In genomic region chr10:98555011-98555619, GRCh38 we compare ENCODE assay signal across 16 cellular contexts.
DNase-seq lines count a peak whose midpoint lies in the region; ATAC-seq and TF ChIP-seq lines count a peak whose summit lies in the region.
"Had no signal": no experiment of that assay in that cellular context is flagged by ENCODE, and none has a peak within 500 bp of the region (broad histone marks: within the 10 kb centered on the region; RNA-seq: fewer than 3 reads in every experiment).

No MANE protein-coding gene starts in this region.

- H2BK5ac ChIP-seq in trophoblast cell (ENCODE audit: low read depth, low read length, poor library complexity), result no peak overlapping the region

- no peaks in the 10 kb centered on the region for H3K36me3 ChIP-seq in trophoblast cell (ENCODE audit: control insufficient read depth in 1 of 2, insufficient read depth in 2 of 2, low read length in 2 of 2)
- H3K36me3 ChIP-seq in left lung, result no peaks in the 10 kb centered on the region

- H4K12ac ChIP-seq in trophoblast cell (ENCODE audit: low read depth, low read length), result no peak overlapping the region

- H4K8ac ChIP-seq in trophoblast cell (ENCODE audit: low read depth, low read length), result no peak overlapping the region

- H3K4me1 ChIP-seq in foreskin keratinocyte, result no peaks in the 10 kb centered on the region
- H3K4me1 ChIP-seq in trophoblast cell (ENCODE audit: control insufficient read depth in 1 of 2, insufficient read depth in 2 of 2, low read length in 2 of 2), result no peaks in the 10 kb centered on the region
- H3K4me1 ChIP-seq in left lung, result no peaks in the 10 kb centered on the region

- H4K91ac ChIP-seq in trophoblast cell (ENCODE audit: low read depth, low read length), result no peak overlapping the region

- no peak overlapping the region for H2BK12ac ChIP-seq in trophoblast cell (ENCODE audit: low read length)

- no peaks in the 10 kb centered on the region for H3K79me1 ChIP-seq in trophoblast cell (ENCODE audit: low read length)

- no peaks in the 10 kb centered on the region for H3K9me3 ChIP-seq in trophoblast cell (ENCODE audit: insufficient read depth, low read depth, low read length)
- H3K9me3 ChIP-seq in left lung, result no peaks in the 10 kb centered on the region

- no peak overlapping the region for H3K4ac ChIP-seq in trophoblast cell (ENCODE audit: low read depth, low read length)

- no peak overlapping the region for H3K9ac ChIP-seq in trophoblast cell (ENCODE audit: low read length)

- H2AFZ ChIP-seq in trophoblast cell (ENCODE audit: insufficient read depth, low read length, poor library complexity), result no peak overlapping the region

- no peak overlapping the region for H3K23ac ChIP-seq in trophoblast cell (ENCODE audit: low read length)

- H2AK5ac ChIP-seq in trophoblast cell (ENCODE audit: low read length), result no peak overlapping the region

- no peak overlapping the region for H3K4me2 ChIP-seq in trophoblast cell (ENCODE audit: low read length)

- DNase-seq in COLO829 (ENCODE audit: low spot score) (peak; percentile 9), NCI-H1417 (lab: John Stamatoyannopoulos, UW) (peak in 2 of 3 experiments; percentile 80 to 96), NCI-H748 treated with DMSO at 0.1 percent for 48 hours (lab: John Stamatoyannopoulos, UW) (peak; percentile 68), foreskin keratinocyte (peak; percentile 37 to 55), trophoblast cell (no peak), RPMI8226 (no peak), left lung (no peak), SKM-1 treated with dmso at 0.1 percent for 144 hours (lab: John Stamatoyannopoulos, UW; ENCODE audit: unreplicated experiment) (no peak)
- DNase-seq: ACHN; activated naive CD4-positive, alpha-beta T cell; GOT3; KG1; mesendoderm; NCI-H187 treated with DMSO at 0.1 percent for 48 hours; stimulated activated naive CD4-positive, alpha-beta T cell had no signal

- no peak overlapping the region for H3K27ac ChIP-seq in foreskin keratinocyte
- no peak overlapping the region for H3K27ac ChIP-seq in trophoblast cell (ENCODE audit: low read depth, low read length)
- H3K27ac ChIP-seq in left lung, result no peak overlapping the region
- H3K27ac ChIP-seq: VCaP had no signal

- TF ChIP-seq CTCF in foreskin keratinocyte (conservative IDR thresholded peaks at IDR 0.05), result peak; percentile 15
- TF ChIP-seq CTCF in left lung (IDR thresholded peaks at IDR 0.05), result no peak

- H3K79me2 ChIP-seq in trophoblast cell (ENCODE audit: control insufficient read depth, insufficient read depth, low read length, poor library complexity), result no peaks in the 10 kb centered on the region

- no CpG with 5 or more reads among the region's 7 CpGs for WGBS in trophoblast cell (ENCODE audit: extremely low coverage, insufficient coverage, insufficient read length)

- H3K27me3 ChIP-seq in foreskin keratinocyte (peaks cover 2% of the 10 kb centered on the region), trophoblast cell (ENCODE audit: insufficient read depth, low read length) (no peaks in the 10 kb centered on the region), left lung (no peaks in the 10 kb centered on the region)

- ATAC-seq in foreskin keratinocyte (peak; percentile 23), left lung (no peak)

- H3K4me3 ChIP-seq in trophoblast cell (ENCODE audit: low read depth, low read length) (no peak overlapping the region), left lung (no peak overlapping the region)

- intact Hi-C loops in left lung (cut with DNase I), result no loop called here

- no peak overlapping the region for H3K14ac ChIP-seq in trophoblast cell (ENCODE audit: low read length)

- no peak overlapping the region for H2BK120ac ChIP-seq in trophoblast cell (ENCODE audit: insufficient read depth, low read length, poor library complexity)

- no peak overlapping the region for H3K18ac ChIP-seq in trophoblast cell (ENCODE audit: low read length)

Comparison
In these comparisons a context has a peak if more than half of its experiments do, and no peak if none do; other contexts are left out.
1. DNase-seq: peak in COLO829 (single experiment), NCI-H1417 (2 of 3), NCI-H748 treated with DMSO at 0.1 percent for 48 hours (single experiment) and foreskin keratinocyte (2 of 2); none in trophoblast cell (0 of 2), RPMI8226 (single experiment), left lung (0 of 2) and SKM-1 treated with dmso at 0.1 percent for 144 hours (single experiment).